ENCODE assay signal across 17 cellular contexts in the genomic region with DNA sequence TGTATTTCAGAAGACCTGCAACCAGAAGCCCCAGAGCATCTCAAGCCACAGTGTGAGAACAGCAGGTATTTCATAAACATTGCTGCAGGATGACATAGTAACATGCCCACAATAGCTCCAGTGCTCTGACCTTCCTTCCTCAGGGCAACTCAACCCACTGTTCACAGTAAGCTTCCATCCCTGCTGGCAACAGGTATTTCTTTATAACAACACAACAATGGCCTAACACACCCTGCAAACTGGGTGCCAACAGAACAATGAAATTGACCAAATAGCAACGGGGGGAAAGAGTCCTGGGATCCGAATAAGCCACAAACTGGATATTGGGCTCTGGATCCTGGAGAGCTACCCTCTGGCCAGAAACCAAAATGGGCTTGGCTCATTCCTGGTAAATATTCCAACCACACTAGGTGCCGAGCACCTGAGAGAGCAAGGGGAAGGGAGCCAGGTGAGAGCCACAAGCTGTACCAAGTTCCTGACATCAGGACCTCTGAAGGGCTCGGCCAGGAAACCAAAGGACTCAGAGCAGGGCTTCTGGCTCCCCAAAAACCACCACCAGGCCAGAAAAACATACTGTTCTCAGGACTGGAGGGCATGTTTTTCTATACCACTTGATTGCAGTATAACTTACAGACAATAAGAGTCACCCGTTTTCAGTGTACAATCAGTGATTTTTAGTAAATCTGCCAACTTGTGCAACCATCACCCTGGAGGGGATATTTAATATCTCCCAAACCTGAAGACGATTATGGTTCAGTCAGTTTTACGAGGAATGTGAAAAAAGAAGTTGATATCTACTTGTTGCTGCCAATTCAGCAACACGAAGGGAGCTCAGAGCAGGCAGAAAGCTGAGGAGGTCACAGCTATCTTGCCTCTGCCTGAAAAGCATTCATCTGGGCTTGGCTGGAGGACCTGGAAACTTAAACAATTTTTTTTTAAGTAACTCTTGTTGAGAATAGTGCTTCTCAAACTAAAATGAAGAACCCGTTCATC.
DNase-seq lines count a peak whose midpoint lies in the region; ATAC-seq and TF ChIP-seq lines count a peak whose summit lies in the region.
"Had no signal": no experiment of that assay in that cellular context is flagged by ENCODE, and none has a peak within 500 bp of the region (broad histone marks: within the 10 kb centered on the region; RNA-seq: fewer than 3 reads in every experiment).

No MANE protein-coding gene starts in this region.

- H3K4me1 ChIP-seq in mammary epithelial cell (ENCODE audit: insufficient read depth, low read length) (peaks cover 58% of the 10 kb centered on the region), right atrium auricular region (peaks cover 0 to 61% of the 10 kb centered on the region in 2 donors), stomach (peaks cover 39 to 64% (median 55%) of the 10 kb centered on the region in 4 donors)

- DNase-seq in mammary epithelial cell = peak; percentile 63
- no peak for DNase-seq in right atrium auricular region (ENCODE audit: low spot score)
- DNase-seq in stomach = peak; percentile 60
- no peak for DNase-seq in cerebellum (ENCODE audit: low spot score)
- DNase-seq in occipital lobe (lab: John Stamatoyannopoulos, UW) = no peak
- DNase-seq in effector memory CD8-positive, alpha-beta T cell = no peak
- DNase-seq: activated CD8-positive, alpha-beta T cell treated with anti-CD3 and anti-CD28 coated beads for 36 hours; amygdala; CD4-positive, alpha-beta memory T cell; NCI-H1105; NCI-H2227 treated with DMSO at 0.1 percent for 48 hours; psoas muscle; SK-N-SH; stimulated activated CD4-positive, alpha-beta T cell treated with anti-CD3 and anti-CD28 coated beads, Interleukin-15, amount 100 ng/mL, for 24 hours had no signal

- no TSS peak for BruUV-seq in mammary epithelial cell (replicated peaks; lab: Mats Ljungman, UMichigan)

- peaks cover 97% of the 10 kb centered on the region for H3K79me2 ChIP-seq in mammary epithelial cell (ENCODE audit: insufficient read depth, low read length)

- CTCF ChIA-PET in mammary epithelial cell (lab: Charles Lee; ENCODE audit: low non-redundant PET) = no interaction called here

- H3K27me3 Mint-ChIP-seq in effector memory CD8-positive, alpha-beta T cell = no peaks in the 10 kb centered on the region
- H3K27me3 Mint-ChIP-seq: activated CD8-positive, alpha-beta T cell treated with anti-CD3 and anti-CD28 coated beads for 36 hours; CD4-positive, alpha-beta memory T cell had no signal

- H3K27me3 ChIP-seq in mammary epithelial cell (ENCODE audit: insufficient read depth, low read length) (no peaks in the 10 kb centered on the region), right atrium auricular region (no peaks in the 10 kb centered on the region), stomach (no peaks in the 10 kb centered on the region)

- no peak overlapping the region for H3K4me3 Mint-ChIP-seq in effector memory CD8-positive, alpha-beta T cell
- H3K4me3 Mint-ChIP-seq: activated CD8-positive, alpha-beta T cell treated with anti-CD3 and anti-CD28 coated beads for 36 hours; CD4-positive, alpha-beta memory T cell had no signal

- H3K27ac ChIP-seq in mammary epithelial cell (ENCODE audit: insufficient read depth, low read depth, low read length) = peak overlapping the region; percentile 63
- H3K27ac ChIP-seq in right atrium auricular region = peak overlapping the region; percentile 35 to 53
- H3K27ac ChIP-seq in stomach = peak overlapping the region in 1 of 5 donors; percentile 52

- no peak for ATAC-seq in effector memory CD8-positive, alpha-beta T cell (replicated peaks)
- ATAC-seq: activated CD8-positive, alpha-beta T cell treated with anti-CD3 and anti-CD28 coated beads for 36 hours; GM12878; K562 had no signal

- peak overlapping the region; percentile 20 for H3K4me2 ChIP-seq in mammary epithelial cell (ENCODE audit: insufficient read depth, low read depth, low read length)
- H3K4me2 ChIP-seq: SK-N-SH had no signal

- whole genome bisulfite sequencing in mammary epithelial cell (ENCODE audit: low coverage, missing lambda C conversion rate) = 20% methylated on average over 9 of the region's 9 CpGs
- WGBS in stomach, 5 donors = 24 to 48% (median 33%) methylated on average over 9 of the region's 9 CpGs

- no peak for TF ChIP-seq POLR2A in stomach (IDR thresholded peaks at IDR 0.05)

- in situ Hi-C loops in mammary epithelial cell (cut with MboI; ENCODE audit: low sequenced_read_pairs in 2 of 2) = no loop called here

- H3K9me3 Mint-ChIP-seq in effector memory CD8-positive, alpha-beta T cell = no peaks in the 10 kb centered on the region
- H3K9me3 Mint-ChIP-seq: activated CD8-positive, alpha-beta T cell treated with anti-CD3 and anti-CD28 coated beads for 36 hours had no signal

- no peak overlapping the region for H3K27ac Mint-ChIP-seq in effector memory CD8-positive, alpha-beta T cell
- H3K27ac Mint-ChIP-seq: activated CD8-positive, alpha-beta T cell treated with anti-CD3 and anti-CD28 coated beads for 36 hours; CD4-positive, alpha-beta memory T cell had no signal

- no peak overlapping the region for H2AFZ ChIP-seq in mammary epithelial cell (ENCODE audit: low read depth, low read length)

- intact Hi-C loops in mammary epithelial cell (cut with micrococcal nuclease) = no loop called here
- intact Hi-C loops in stomach (cut with DNase I; ENCODE audit: low total_unique reads) = loop anchor here (10.0 kb wide), 1 partner anchor 90 kb away; no protein-coding TSS in a partner anchor

- H3K36me3 Mint-ChIP-seq in effector memory CD8-positive, alpha-beta T cell (ENCODE audit: insufficient read depth) = no peaks in the 10 kb centered on the region
- H3K36me3 Mint-ChIP-seq: CD4-positive, alpha-beta memory T cell had no signal

- TF ChIP-seq EP300 in Ishikawa (IDR thresholded peaks at IDR 0.05; ENCODE audit: borderline replicate concordance) = peak; percentile 94
- TF ChIP-seq EP300 in stomach (IDR thresholded peaks at IDR 0.05) = no peak

- H3K9me3 ChIP-seq in mammary epithelial cell (replicated peaks; ENCODE audit: insufficient read depth, low read length) (no peaks in the 10 kb centered on the region), right atrium auricular region (no peaks in the 10 kb centered on the region), stomach (no peaks in the 10 kb centered on the region)
- H3K9me3 ChIP-seq: psoas muscle, SK-N-SH had no signal

- dilution Hi-C loops in mammary epithelial cell (cut with HindIII; ENCODE audit: low sequenced_read_pairs) = no loop called here

- peaks cover 28 to 51% of the 10 kb centered on the region in 2 donors for H3K4me1 Mint-ChIP-seq in effector memory CD8-positive, alpha-beta T cell (ENCODE audit: low read depth in 2 of 2)

- no peak for TF ChIP-seq CTCF in mammary epithelial cell (conservative IDR thresholded peaks at IDR 0.05 in 1 of 2, IDR thresholded peaks at IDR 0.05 in 1 of 2; ENCODE audit: extremely low read depth in 1 of 2, insufficient read depth in 1 of 2, low read depth in 1 of 2, low read length in 2 of 2)
- no peak for TF ChIP-seq CTCF in right atrium auricular region (IDR thresholded peaks at IDR 0.05)
- TF ChIP-seq CTCF in stomach (IDR thresholded peaks at IDR 0.05) = no peak

- H3K36me3 ChIP-seq in mammary epithelial cell (ENCODE audit: insufficient read depth, low read length) (no peaks in the 10 kb centered on the region), right atrium auricular region (no peaks in the 10 kb centered on the region), stomach (no peaks in the 10 kb centered on the region)

- H3K9ac ChIP-seq in mammary epithelial cell (ENCODE audit: insufficient read depth, low read length) = peak overlapping the region; percentile 31
- H3K9ac ChIP-seq: SK-N-SH had no signal

- TF ChIP-seq RAD21 in Ishikawa (IDR thresholded peaks at IDR 0.05; ENCODE audit: low read depth) = peak; percentile 22; the same call in 1 of the 2 replicates

- peaks cover 25% of the 10 kb centered on the region for H4K20me1 ChIP-seq in mammary epithelial cell (ENCODE audit: insufficient read depth, low read length)

- no peak overlapping the region for H3K4me3 ChIP-seq in mammary epithelial cell (replicated peaks in 1 of 3; ENCODE audit: insufficient read depth in 1 of 3, low read depth in 2 of 3, low read length in 3 of 3)
- H3K4me3 ChIP-seq in right atrium auricular region = no peak overlapping the region
- H3K4me3 ChIP-seq in stomach = no peak overlapping the region
- H3K4me3 ChIP-seq: GM12878, K562, psoas muscle had no signal

TF ChIP-seq in Ishikawa, 13 proteins besides CTCF, POLR2A, EP300 and RAD21 (continues in another document):
- TF ChIP-seq USF1 (IDR thresholded peaks at IDR 0.05) (no peak), TAF1 (IDR thresholded peaks at IDR 0.05; ENCODE audit: low read depth) (no peak), NFIC (IDR thresholded peaks at IDR 0.05) (peak; percentile 98), YY1 (IDR thresholded peaks at IDR 0.05; ENCODE audit: low read depth) (0 out of 2 replicates have a peak, but pooled peaks have one; percentile 25), EGR1 (IDR thresholded peaks at IDR 0.05) (no peak), CREB1 (IDR thresholded peaks at IDR 0.05; ENCODE audit: low read depth) (no peak), MAX (IDR thresholded peaks at IDR 0.05) (peak; percentile 52; the same call in 1 of the 2 replicates), TCF12 (IDR thresholded peaks at IDR 0.05; ENCODE audit: low read depth) (peak; percentile 91), ZBTB7A (IDR thresholded peaks at IDR 0.05; ENCODE audit: low read depth) (no peak), FOXM1 (IDR thresholded peaks at IDR 0.05; ENCODE audit: borderline replicate concordance, low read depth) (peak; percentile 83), TEAD4 (IDR thresholded peaks at IDR 0.05) (peak; percentile 95)

Comparison
In these comparisons a context has a peak if more than half of its experiments do, and no peak if none do; other contexts are left out.
1. DNase-seq: peak in mammary epithelial cell (single experiment) and stomach (single experiment); none in right atrium auricular region (single experiment), cerebellum (single experiment), occipital lobe (single experiment) and effector memory CD8-positive, alpha-beta T cell (0 of 3).